ENCODE assay signal across 8 cellular contexts in genomic region chr16:3134338-3135119, GRCh38. TPM values are rescaled to one million over a fixed set of nuclear protein-coding genes. Genes with fewer than 3 reads are reported as not detected.
DNase-seq lines count a peak whose midpoint lies in the region; ATAC-seq and TF ChIP-seq lines count a peak whose summit lies in the region.

Gene ZNF213 (plus strand): TSS chr16:3135029. CDS start chr16:3137281, 2,252 bp downstream.

- H3K36me3 Mint-ChIP-seq in IgD-negative memory B cell, result no peaks in the 10 kb centered on the region

- DNase-seq in DMS 273 (lab: John Stamatoyannopoulos, UW; ENCODE audit: unreplicated experiment), result peak; percentile 99
- peak; percentile 98 for DNase-seq in OCI-M1 (lab: John Stamatoyannopoulos, UW)
- DNase-seq in activated T-cell treated with anti-CD3 and anti-CD28 coated beads for 24 hours (ENCODE audit: low read depth), result peak; percentile 90
- DNase-seq in epithelial cell of prostate (ENCODE audit: low read depth, low spot score), result peak; percentile 87
- peak; percentile 94 to 97 (median 95) for DNase-seq in mucosa of descending colon
- peak; percentile 75 to 85 for DNase-seq in stimulated activated CD8-positive, alpha-beta memory T cell treated with anti-CD3 and anti-CD28 coated beads, Interleukin-4, amount 100 ng/mL, for 1 hour (ENCODE audit: low read depth in 2 of 2, low spot score in 1 of 2)

- TF ChIP-seq CTCF in mucosa of descending colon (IDR thresholded peaks at IDR 0.05), result no peak

- H3K4me1 Mint-ChIP-seq in IgD-negative memory B cell, result peaks cover 17 to 23% (median 19%) of the 10 kb centered on the region in 3 donors

- peak within 1 kb of the TSS; percentile 78 for H3K27ac ChIP-seq in epithelial cell of prostate

- no peaks in the 10 kb centered on the region for H3K9me3 ChIP-seq in mucosa of descending colon

- H3K36me3 ChIP-seq in mucosa of descending colon (ENCODE audit: low read depth), result no peaks in the 10 kb centered on the region

- peak within 1 kb of the TSS; percentile 93 to 100 (median 98) for H3K4me3 Mint-ChIP-seq in IgD-negative memory B cell

- ATAC-seq in GM21529 (IDR thresholded peaks at IDR 0.05; ENCODE audit: unreplicated experiment) (peak; percentile 91), mucosa of descending colon (peak; percentile 97)

- intact Hi-C loops in mucosa of descending colon (cut with DNase I, micrococcal nuclease), result no loop called here

- H3K27me3 Mint-ChIP-seq in IgD-negative memory B cell, result no peaks in the 10 kb centered on the region

- H3K4me1 ChIP-seq in mucosa of descending colon (ENCODE audit: low read depth), result peaks cover 5% of the 10 kb centered on the region

- peak within 1 kb of the TSS; percentile 88 to 97 (median 96) for H3K27ac Mint-ChIP-seq in IgD-negative memory B cell

- peak within 1 kb of the TSS; percentile 82 for H3K4me3 ChIP-seq in mucosa of descending colon

- H3K9me3 Mint-ChIP-seq in IgD-negative memory B cell, result no peaks in the 10 kb centered on the region

RNA-seq across cellular contexts. Expression of gene ZNF213, which starts in this region (rescaled TPM):
- polyA plus RNA-seq in IgD-negative memory B cell, result 1.9 TPM
- 10 to 100 TPM; 10.3 to 18.1 (median 14.1) TPM for total RNA-seq in mucosa of descending colon

Comparison
In these comparisons a context has a peak if more than half of its experiments do, and no peak if none do; other contexts are left out.
1. Peak in every context shown above with its lines: DNase-seq, ATAC-seq, H3K4me3 ChIP-seq and H3K27ac ChIP-seq.